ENCODE assay signal across 7 cellular contexts in the genomic region with DNA sequence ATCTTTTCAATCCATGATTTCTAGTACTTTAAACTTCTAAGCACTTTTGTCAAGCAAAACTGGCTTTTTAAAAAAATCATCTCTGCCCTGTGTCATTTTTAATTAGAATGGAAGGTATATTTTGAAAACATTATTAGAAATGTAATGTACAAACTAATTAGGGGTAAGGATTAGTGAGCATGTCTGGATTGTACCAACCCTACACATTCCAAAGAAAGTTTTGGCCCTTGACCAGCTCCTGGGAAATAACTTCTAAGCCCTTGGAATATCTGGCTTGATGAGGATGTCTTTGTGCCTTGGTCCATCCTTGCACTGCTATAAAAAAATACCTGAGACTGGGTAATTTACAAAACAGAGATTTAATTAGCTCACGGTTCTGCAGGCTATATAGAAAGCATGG.
"Had no signal": no experiment of that assay in that cellular context is flagged by ENCODE, and none has a peak within 500 bp of the region (broad histone marks: within the 10 kb centered on the region; RNA-seq: fewer than 3 reads in every experiment).

No MANE protein-coding gene starts in this region.

- H3K4me3 ChIP-seq: GM23248, GM23338, HAP-1 had no signal

- H3K9ac ChIP-seq: GM23248 had no signal

- H3K27ac Mint-ChIP-seq: GM23338, H9, HFFc6 had no signal

- H3K36me3 ChIP-seq: HAP-1 had no signal

- DNase-seq: GM23248, H7, H9, HCEC 1CT, HFFc6 had no signal

- H3K27ac ChIP-seq: GM23248 had no signal

- H3K4me3 Mint-ChIP-seq: GM23338, H9, HFFc6 had no signal

- H3K4me1 ChIP-seq: HAP-1 had no signal
